Comparison of ENCODE assay signal across 28 cellular contexts in the genomic region with DNA sequence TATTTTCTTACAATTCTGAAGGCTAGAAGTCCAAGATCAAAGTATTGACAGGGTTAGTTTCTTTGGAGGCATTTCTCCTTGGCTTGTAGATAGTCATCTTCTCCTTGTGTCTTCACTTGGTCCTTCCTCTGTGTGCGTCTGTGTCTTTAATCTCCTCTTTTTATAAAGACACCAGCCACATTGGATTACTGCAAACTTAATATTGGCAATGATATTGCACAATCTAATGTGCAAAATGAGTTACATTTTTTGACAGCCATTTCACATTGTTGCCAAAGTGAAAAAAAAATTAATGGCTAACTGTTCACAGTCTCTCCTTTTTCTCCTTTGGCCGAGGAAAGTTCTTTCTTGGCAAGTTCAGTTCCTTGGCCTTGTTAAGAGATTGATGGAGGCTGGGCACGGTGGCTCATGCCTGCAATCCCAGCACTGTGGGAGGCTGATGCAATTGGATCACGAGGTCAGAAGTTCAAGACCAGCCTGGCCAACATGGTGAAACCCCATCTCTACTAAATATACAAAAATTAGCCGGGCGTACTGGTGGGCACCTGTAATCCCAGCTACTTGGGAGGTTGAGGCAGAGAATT.
"Had no signal": no experiment of that assay in that cellular context is flagged by ENCODE, and none has a peak within 500 bp of the region (broad histone marks: within the 10 kb centered on the region; RNA-seq: fewer than 3 reads in every experiment).

No MANE protein-coding gene starts in this region.

- H3K36me3 Mint-ChIP-seq: brain had no signal

- H3K4me3 Mint-ChIP-seq: activated CD4-positive, alpha-beta memory T cell treated with anti-CD3 and anti-CD28 coated beads, Interleukin-2, amount 10 ng/mL, durations not matched to agents 7 days and 5 days; activated CD4-positive, alpha-beta T cell treated with anti-CD3 and anti-CD28 coated beads, Interleukin-2, amount 10 ng/mL, durations not matched to agents 24 days and 14 days; activated naive CD8-positive, alpha-beta T cell treated with anti-CD3 and anti-CD28 coated beads, Interleukin-2, amount 50 U/mL, for 24 hours; activated T-helper 1 cell treated with anti-CD3 and anti-CD28 coated beads, Interleukin-12 subunit alpha, Interleukin-12 subunit beta, Interleukin-2, Interleukin-4 antibody, amounts not matched to agents 30 ng/mL and 10 ng/mL and 1 ng/mL, durations not matched to agents 14 hours and 24 hours and 36 hours; brain; memory B cell; natural killer cell treated with Interleukin-12 subunit alpha and Interleukin-12 subunit beta and Interleukin-15 and Interleukin-18, amount 100 ng/mL, for 72 hours had no signal

- H3K36me3 ChIP-seq: gastrocnemius medialis, ovary, prostate gland, right atrium auricular region, thoracic aorta, upper lobe of left lung had no signal

- H3K27ac ChIP-seq: ovary, prostate gland, upper lobe of left lung, VCaP had no signal

- H3K4me1 Mint-ChIP-seq: activated CD4-positive, alpha-beta T cell treated with anti-CD3 and anti-CD28 coated beads, Interleukin-2, amount 10 ng/mL, durations not matched to agents 24 days and 14 days had no signal

- ATAC-seq: activated CD4-positive, CD25-positive, alpha-beta regulatory T cell treated with anti-CD3 and anti-CD28 coated beads, Interleukin-2, amount 50 U/mL, for 24 hours; activated naive CD8-positive, alpha-beta T cell treated with anti-CD3 and anti-CD28 coated beads, Interleukin-2, amount 50 U/mL, for 24 hours; natural killer cell treated with Interleukin-12 subunit alpha and Interleukin-12 subunit beta and Interleukin-15 and Interleukin-18, amount 100 ng/mL, for 72 hours had no signal

- H3K9me3 ChIP-seq: ovary, prostate gland had no signal

- DNase-seq: activated CD4-positive, alpha-beta memory T cell treated with anti-CD3 and anti-CD28 coated beads, Interleukin-2, amount 10 ng/mL, durations not matched to agents 7 days and 5 days; activated CD4-positive, alpha-beta T cell treated with anti-CD3 and anti-CD28 coated beads, Interleukin-2, amount 10 ng/mL, durations not matched to agents 24 days and 14 days; activated gamma-delta T cell; activated naive CD4-positive, alpha-beta T cell treated with anti-CD3 and anti-CD28 coated beads, Interleukin-2, amount 50 U/mL, for 16 hours; activated naive CD8-positive, alpha-beta T cell treated with anti-CD3 and anti-CD28 coated beads, Interleukin-2, amount 50 U/mL, for 24 hours; anterior cingulate cortex; central memory CD4-positive, alpha-beta T cell; dermis blood vessel endothelial cell; effector CD8-positive, alpha-beta T cell; erythroblast; gastrocnemius medialis; head of caudate nucleus; ovary; stimulated activated CD4-positive, alpha-beta T cell treated with anti-CD3 and anti-CD28 coated beads, Interleukin-15, amount 100 ng/mL, for 24 hours; stimulated activated CD4-positive, alpha-beta T cell treated with anti-CD3 and anti-CD28 coated beads, Interleukin-2, amount 100 ng/mL, for 48 hours; stimulated activated naive CD4-positive, alpha-beta T cell; upper lobe of left lung had no signal

- H3K4me3 ChIP-seq: gastrocnemius medialis, ovary, prostate gland, right atrium auricular region, smooth muscle cell, upper lobe of left lung had no signal

- H3K27me3 ChIP-seq: gastrocnemius medialis, ovary, right atrium auricular region, upper lobe of left lung had no signal

- H3K4me1 ChIP-seq: prostate gland, upper lobe of left lung had no signal

- H3K4me2 ChIP-seq: smooth muscle cell had no signal

- FAIRE-seq: islet of Langerhans had no signal

- H3K27me3 Mint-ChIP-seq: activated CD4-positive, alpha-beta T cell treated with anti-CD3 and anti-CD28 coated beads, Interleukin-2, amount 10 ng/mL, durations not matched to agents 24 days and 14 days; activated naive CD8-positive, alpha-beta T cell treated with anti-CD3 and anti-CD28 coated beads, Interleukin-2, amount 50 U/mL, for 24 hours; memory B cell; natural killer cell treated with Interleukin-12 subunit alpha and Interleukin-12 subunit beta and Interleukin-15 and Interleukin-18, amount 100 ng/mL, for 72 hours had no signal

- H3K9me3 Mint-ChIP-seq: natural killer cell treated with Interleukin-12 subunit alpha and Interleukin-12 subunit beta and Interleukin-15 and Interleukin-18, amount 100 ng/mL, for 72 hours had no signal
